In genomic region chr17:7107012-7107754, GRCh38 we compare ENCODE assay signal across 1 cellular context.
TF ChIP-seq lines count a peak whose summit lies in the region.

No MANE protein-coding gene starts in this region.

TF ChIP-seq in GM12878, 131 proteins besides CTCF, POLR2A, EP300 and RAD21 (continued from another document):
- TF ChIP-seq SRF (IDR thresholded peaks at IDR 0.05; ENCODE audit: low read depth in 2 of 2, low read length in 2 of 2) (0 out of 4 replicates have a peak, but pooled peaks of 1 of the 2 experiments have one; percentile 12), RFX5 (IDR thresholded peaks at IDR 0.05; ENCODE audit: low read depth, low read length) (no peak), NR2F1 (conservative IDR thresholded peaks at IDR 0.05) (no peak), POLR2AphosphoS5 (IDR thresholded peaks at IDR 0.05; ENCODE audit: low read length) (no peak), MTA2 (IDR thresholded peaks at IDR 0.05; ENCODE audit: low read depth) (no peak)
